In genomic region chr10:73838008-73838567, GRCh38 we compare ENCODE assay signal across 2 cellular contexts.
TF ChIP-seq lines count a peak whose summit lies in the region.

No MANE protein-coding gene starts in this region.

TF ChIP-seq in A549, 52 proteins besides CTCF, POLR2A, EP300 and RAD21:
- TF ChIP-seq RARB (CRISPR knock-in tag; IDR thresholded peaks at IDR 0.05) (no peak), NPAS2 (CRISPR knock-in tag; IDR thresholded peaks at IDR 0.05; ENCODE audit: borderline replicate concordance) (no peak), KDM1A (IDR thresholded peaks at IDR 0.05; ENCODE audit: low read depth) (peak; percentile 69; the same call in 1 of the 2 replicates), ESRRA (IDR thresholded peaks at IDR 0.05; ENCODE audit: borderline replicate concordance, low read length) (no peak), HOXA7 (CRISPR knock-in tag; IDR thresholded peaks at IDR 0.05) (no peak), FOSL2 (IDR thresholded peaks at IDR 0.05) (no peak), FOSL2 (CRISPR knock-in tag; IDR thresholded peaks at IDR 0.05) (no peak), BCL3 (IDR thresholded peaks at IDR 0.05) (no peak), ZFP36 (IDR thresholded peaks at IDR 0.05; ENCODE audit: borderline replicate concordance, partially characterized antibody) (peak; percentile 70), CHD4 (IDR thresholded peaks at IDR 0.05; ENCODE audit: borderline replicate concordance) (no peak)
TF ChIP-seq in A549: peak in this region for 2.

TF ChIP-seq in endothelial cell of umbilical vein, 7 proteins besides CTCF, POLR2A, EP300 and RAD21:
- TF ChIP-seq POLR2AphosphoS5 (IDR thresholded peaks at IDR 0.05; ENCODE audit: insufficient read depth, low read depth, low read length): no peak
- TF ChIP-seq GATA2 (IDR thresholded peaks at IDR 0.05; ENCODE audit: insufficient read depth, insufficient read length, low read depth, low read length): no peak
- TF ChIP-seq MAX (IDR thresholded peaks at IDR 0.05; ENCODE audit: insufficient read depth, insufficient read length): no peak
- TF ChIP-seq FOS (IDR thresholded peaks at IDR 0.05; ENCODE audit: borderline replicate concordance, insufficient read depth, low read length): no peak
TF ChIP-seq in endothelial cell of umbilical vein: peak in this region for 0.
